ENCODE assay signal across 9 cellular contexts in genomic region chr22:26648011-26648497, GRCh38. TPM values are rescaled to one million over a fixed set of nuclear protein-coding genes. Genes with fewer than 3 reads are reported as not detected.
DNase-seq lines count a peak whose midpoint lies in the region; ATAC-seq and TF ChIP-seq lines count a peak whose summit lies in the region.
"Had no signal": no experiment of that assay in that cellular context is flagged by ENCODE, and none has a peak within 500 bp of the region (broad histone marks: within the 10 kb centered on the region; RNA-seq: fewer than 3 reads in every experiment).

No MANE protein-coding gene starts in this region.

- H3K4me1 ChIP-seq in suprapubic skin (peaks cover 17% of the 10 kb centered on the region), mesenchymal stem cell (ENCODE audit: control insufficient read depth, insufficient read depth, low read depth, low read length) (peaks cover 16% of the 10 kb centered on the region)

- TF ChIP-seq CTCF in suprapubic skin (IDR thresholded peaks at IDR 0.05) = no peak

- peaks cover 32% of the 10 kb centered on the region for H3K27me3 ChIP-seq in suprapubic skin
- peaks cover 53 to 91% of the 10 kb centered on the region in 2 experiments for H3K27me3 ChIP-seq in mesenchymal stem cell (ENCODE audit: control insufficient read depth in 1 of 2, insufficient read depth in 1 of 2, low read length in 2 of 2)

- H3K36me3 ChIP-seq in suprapubic skin = no peaks in the 10 kb centered on the region
- H3K36me3 ChIP-seq in mesenchymal stem cell (ENCODE audit: control insufficient read depth in 1 of 2, insufficient read depth in 2 of 2, low read depth in 1 of 2, low read length in 2 of 2) = no peaks in the 10 kb centered on the region
- H3K36me3 ChIP-seq: left lung had no signal

- H4K8ac ChIP-seq in mesenchymal stem cell (ENCODE audit: low read length) = no peak overlapping the region

- H3K4me3 ChIP-seq in suprapubic skin (no peak overlapping the region), mesenchymal stem cell (ENCODE audit: insufficient read depth in 1 of 2, low read depth in 1 of 2, low read length in 2 of 2) (no peak overlapping the region)
- H3K4me3 ChIP-seq: left lung had no signal

- H3K9ac ChIP-seq in mesenchymal stem cell (ENCODE audit: low read length) = no peak overlapping the region

- WGBS in suprapubic skin = 36% methylated on average over 17 of the region's 17 CpGs
- 30% methylated on average over 17 of the region's 17 CpGs for WGBS in mesenchymal stem cell

- TF ChIP-seq POLR2A in suprapubic skin (IDR thresholded peaks at IDR 0.05) = no peak

- H3K4ac ChIP-seq in mesenchymal stem cell (ENCODE audit: low read depth in 1 of 2, low read length in 2 of 2) = no peak overlapping the region

- H4K91ac ChIP-seq in mesenchymal stem cell (ENCODE audit: low read length) = no peak overlapping the region

- no peaks in the 10 kb centered on the region for H3K79me1 ChIP-seq in mesenchymal stem cell (replicated peaks; ENCODE audit: low read length, poor library complexity, severe bottlenecking)

- no peak overlapping the region for H3K4me2 ChIP-seq in mesenchymal stem cell (ENCODE audit: low read length, poor library complexity, severe bottlenecking)

- H2BK120ac ChIP-seq in mesenchymal stem cell (ENCODE audit: low read depth, low read length) = no peak overlapping the region

- H2BK15ac ChIP-seq in mesenchymal stem cell (ENCODE audit: low read depth, poor library complexity, severe bottlenecking) = no peak overlapping the region

- H3K14ac ChIP-seq in mesenchymal stem cell (ENCODE audit: low read length in 2 of 2) = no peak overlapping the region

- peak overlapping the region in 1 of 2 experiments; percentile 1 for H3K23ac ChIP-seq in mesenchymal stem cell (ENCODE audit: low read length in 2 of 2)

- no peak overlapping the region for H3K18ac ChIP-seq in mesenchymal stem cell (ENCODE audit: low read depth in 1 of 2, low read length in 2 of 2)

- no peak overlapping the region for H2BK5ac ChIP-seq in mesenchymal stem cell (ENCODE audit: low read depth, low read length, poor library complexity, severe bottlenecking)

- no peak overlapping the region for H2AK5ac ChIP-seq in mesenchymal stem cell (ENCODE audit: low read length, severe bottlenecking)

- H3K9me3 ChIP-seq in suprapubic skin (no peaks in the 10 kb centered on the region), mesenchymal stem cell (ENCODE audit: control insufficient read depth, low read length) (peaks cover 3% of the 10 kb centered on the region)
- H3K9me3 ChIP-seq: left lung had no signal

- no peak for TF ChIP-seq EP300 in suprapubic skin (IDR thresholded peaks at IDR 0.05)

- no peak for ATAC-seq in GM18868 (IDR thresholded peaks at IDR 0.05; ENCODE audit: unreplicated experiment)
- ATAC-seq in HG03378 (IDR thresholded peaks at IDR 0.05; ENCODE audit: unreplicated experiment) = no peak
- ATAC-seq: left lung had no signal

- H3K27ac ChIP-seq in suprapubic skin (no peak overlapping the region), mesenchymal stem cell (ENCODE audit: low read length, poor library complexity, severe bottlenecking) (no peak overlapping the region)

- H2AFZ ChIP-seq in mesenchymal stem cell (ENCODE audit: low read depth, low read length) = no peak overlapping the region

- DNase-seq in DMS79 treated with DMSO at 0.1 percent for 48 hours (lab: John Stamatoyannopoulos, UW) (peak; percentile 47), NCI-H2107 (lab: John Stamatoyannopoulos, UW) (peak; percentile 68), islet precursor cell (peak; percentile 72), suprapubic skin (ENCODE audit: low spot score in 2 of 2) (no peak), mesenchymal stem cell (no peak)
- DNase-seq in activated CD8-positive, alpha-beta memory T cell treated with anti-CD3 and anti-CD28 coated beads for 24 hours = peak; percentile 79

- H2BK12ac ChIP-seq in mesenchymal stem cell (ENCODE audit: low read length in 2 of 2) = no peak overlapping the region

RNA-seq across cellular contexts. Expression of gene MIAT, which starts 9.3 kb away (rescaled TPM):
- total RNA-seq in suprapubic skin = 1 to 10 TPM in 2 of 4 donors, under 1 TPM in 2; 0.72 to 7.6 (median 1.1) TPM
- polyA plus RNA-seq in mesenchymal stem cell (2013, experiment 1 of 2) = 0.08 TPM
- 0.14 TPM for polyA plus RNA-seq in mesenchymal stem cell (2013, experiment 2 of 2)

RNA-seq across cellular contexts. Expression of gene CRYBA4, which starts 26.3 kb away (rescaled TPM):
- not detected for total RNA-seq in suprapubic skin
- polyA plus RNA-seq in mesenchymal stem cell (2013, experiment 1 of 2) = not detected
- not detected for polyA plus RNA-seq in mesenchymal stem cell (2013, experiment 2 of 2)
- total RNA-seq: left lung had no signal

RNA-seq across cellular contexts. Expression of gene CRYBB1, which starts 30.2 kb away (rescaled TPM):
- not detected for total RNA-seq in suprapubic skin
- polyA plus RNA-seq in mesenchymal stem cell (2013, experiment 1 of 2) = not detected
- polyA plus RNA-seq in mesenchymal stem cell (2013, experiment 2 of 2) = not detected

RNA-seq across cellular contexts. Expression of gene TPST2, which starts 58.1 kb away (rescaled TPM):
- total RNA-seq in suprapubic skin = 10 to 100 TPM; 44.5 to 59.4 (median 51.9) TPM
- 15.3 TPM for polyA plus RNA-seq in mesenchymal stem cell (2013, experiment 1 of 2)
- 16.3 TPM for polyA plus RNA-seq in mesenchymal stem cell (2013, experiment 2 of 2)

Comparison
In these comparisons a context has a peak if more than half of its experiments do, and no peak if none do; other contexts are left out.
1. DNase-seq: peak in DMS79 treated with DMSO at 0.1 percent for 48 hours (single experiment), NCI-H2107 (single experiment), activated CD8-positive, alpha-beta memory T cell treated with anti-CD3 and anti-CD28 coated beads for 24 hours (single experiment) and islet precursor cell (single experiment); none in suprapubic skin (0 of 2) and mesenchymal stem cell (single experiment).